14 cellular contexts compared by ENCODE assay signal in genomic region chr1:51215169-51215568, GRCh38. TPM values are rescaled to one million over a fixed set of nuclear protein-coding genes. Genes with fewer than 3 reads are reported as not detected.
A peak's percentile ranks its signal among the peaks of the same experiment; 100 is the strongest.
DNase-seq lines count a peak whose midpoint lies in the region; ATAC-seq, FAIRE-seq and TF ChIP-seq lines count a peak whose summit lies in the region.
"Had no signal": no experiment of that assay in that cellular context is flagged by ENCODE, and none has a peak within 500 bp of the region (broad histone marks: within the 10 kb centered on the region; RNA-seq: fewer than 3 reads in every experiment).

No MANE protein-coding gene starts in this region.

- FAIRE-seq in RCC 7860 (lab: Jason Lieb, UNC): no peak

- H3K4me3 ChIP-seq in RWPE2 (ENCODE audit: severe bottlenecking) (no peak overlapping the region), endodermal cell (ENCODE audit: low read length) (no peak overlapping the region)
- H3K4me3 ChIP-seq: adrenal gland had no signal

- H3K36me3 ChIP-seq in RWPE2 (ENCODE audit: low read depth) (no peaks in the 10 kb centered on the region), endodermal cell (ENCODE audit: control insufficient read depth, insufficient read depth, low read length) (no peaks in the 10 kb centered on the region)
- H3K36me3 ChIP-seq: adrenal gland had no signal

- no peak for ATAC-seq in stimulated activated naive CD8-positive, alpha-beta T cell treated with anti-CD3 and anti-CD28 coated beads, Interleukin-15, amount 100 ng/mL, for 72 hours
- ATAC-seq in RWPE2 (ENCODE audit: low read depth) (peak; percentile 66), esophagus mucosa (peak; percentile 89), GM19397 (IDR thresholded peaks at IDR 0.05; ENCODE audit: unreplicated experiment) (no peak)

- no peaks in the 10 kb centered on the region for H3K9me3 Mint-ChIP-seq in stimulated activated naive CD8-positive, alpha-beta T cell treated with anti-CD3 and anti-CD28 coated beads, Interleukin-15, Interleukin-2, amounts not matched to agents 100 ng/mL and 50 ng/mL, for 24 hours
- no peaks in the 10 kb centered on the region for H3K9me3 Mint-ChIP-seq in stimulated activated naive CD8-positive, alpha-beta T cell treated with anti-CD3 and anti-CD28 coated beads, Interleukin-15, amount 100 ng/mL, for 72 hours
- H3K9me3 Mint-ChIP-seq in endodermal cell: no peaks in the 10 kb centered on the region

- H3K36me3 Mint-ChIP-seq in stimulated activated naive CD8-positive, alpha-beta T cell treated with anti-CD3 and anti-CD28 coated beads, Interleukin-15, Interleukin-2, amounts not matched to agents 100 ng/mL and 50 ng/mL, for 24 hours (ENCODE audit: low read depth): no peaks in the 10 kb centered on the region
- no peaks in the 10 kb centered on the region for H3K36me3 Mint-ChIP-seq in endodermal cell (ENCODE audit: low read depth)

- no peak overlapping the region for H3K9ac ChIP-seq in endodermal cell (ENCODE audit: extremely low read depth, low read length, poor library complexity, severe bottlenecking)

- no peak overlapping the region for H3K4me3 Mint-ChIP-seq in stimulated activated naive CD8-positive, alpha-beta T cell treated with anti-CD3 and anti-CD28 coated beads, Interleukin-15, Interleukin-2, amounts not matched to agents 100 ng/mL and 50 ng/mL, for 24 hours
- no peak overlapping the region for H3K4me3 Mint-ChIP-seq in stimulated activated naive CD8-positive, alpha-beta T cell treated with anti-CD3 and anti-CD28 coated beads, Interleukin-15, amount 100 ng/mL, for 72 hours
- no peak overlapping the region for H3K4me3 Mint-ChIP-seq in endodermal cell
- H3K4me3 Mint-ChIP-seq: B cell had no signal

- TF ChIP-seq CTCF in RWPE2 (IDR thresholded peaks at IDR 0.05; ENCODE audit: poor library complexity, severe bottlenecking): no peak
- no peak for TF ChIP-seq CTCF in endodermal cell (conservative IDR thresholded peaks at IDR 0.05)

- peaks cover 14% of the 10 kb centered on the region for H3K4me1 Mint-ChIP-seq in stimulated activated naive CD8-positive, alpha-beta T cell treated with anti-CD3 and anti-CD28 coated beads, Interleukin-15, Interleukin-2, amounts not matched to agents 100 ng/mL and 50 ng/mL, for 24 hours (ENCODE audit: low read depth)
- H3K4me1 Mint-ChIP-seq in stimulated activated naive CD8-positive, alpha-beta T cell treated with anti-CD3 and anti-CD28 coated beads, Interleukin-15, amount 100 ng/mL, for 72 hours: peaks cover 21% of the 10 kb centered on the region
- H3K4me1 Mint-ChIP-seq in endodermal cell: no peaks in the 10 kb centered on the region

- H3K27me3 Mint-ChIP-seq in stimulated activated naive CD8-positive, alpha-beta T cell treated with anti-CD3 and anti-CD28 coated beads, Interleukin-15, Interleukin-2, amounts not matched to agents 100 ng/mL and 50 ng/mL, for 24 hours: no peaks in the 10 kb centered on the region
- H3K27me3 Mint-ChIP-seq in stimulated activated naive CD8-positive, alpha-beta T cell treated with anti-CD3 and anti-CD28 coated beads, Interleukin-15, amount 100 ng/mL, for 72 hours: no peaks in the 10 kb centered on the region
- H3K27me3 Mint-ChIP-seq in endodermal cell (ENCODE audit: insufficient read depth): no peaks in the 10 kb centered on the region
- H3K27me3 Mint-ChIP-seq: B cell, progenitor cell of endocrine pancreas had no signal

- H3K4me1 ChIP-seq in RWPE2 (ENCODE audit: insufficient read depth, poor library complexity, severe bottlenecking) (no peaks in the 10 kb centered on the region), endodermal cell (ENCODE audit: control insufficient read depth, insufficient read depth, low read length) (no peaks in the 10 kb centered on the region)

- H3K27me3 ChIP-seq in RWPE2 (ENCODE audit: insufficient read depth, poor library complexity, severe bottlenecking) (no peaks in the 10 kb centered on the region), endodermal cell (ENCODE audit: control insufficient read depth, insufficient read depth, low read length, poor library complexity, severe bottlenecking) (no peaks in the 10 kb centered on the region)
- H3K27me3 ChIP-seq: adrenal gland had no signal

- H3K27ac Mint-ChIP-seq in stimulated activated naive CD8-positive, alpha-beta T cell treated with anti-CD3 and anti-CD28 coated beads, Interleukin-15, Interleukin-2, amounts not matched to agents 100 ng/mL and 50 ng/mL, for 24 hours: peak overlapping the region; percentile 56
- H3K27ac Mint-ChIP-seq in stimulated activated naive CD8-positive, alpha-beta T cell treated with anti-CD3 and anti-CD28 coated beads, Interleukin-15, amount 100 ng/mL, for 72 hours: no peak overlapping the region
- no peak overlapping the region for H3K27ac Mint-ChIP-seq in endodermal cell
- H3K27ac Mint-ChIP-seq: B cell, progenitor cell of endocrine pancreas had no signal

- WGBS in endodermal cell (ENCODE audit: insufficient coverage in 1 of 2, insufficient read length in 1 of 2), 2 experiments: 86% methylated on average over 1 of the region's 1 CpG

- H3K27ac ChIP-seq in RWPE2 (ENCODE audit: poor library complexity, severe bottlenecking): no peak overlapping the region
- H3K27ac ChIP-seq in endodermal cell (ENCODE audit: low read depth, low read length): no peak overlapping the region
- H3K27ac ChIP-seq: adrenal gland had no signal

- no peaks in the 10 kb centered on the region for H3K9me3 ChIP-seq in RWPE2 (ENCODE audit: severe bottlenecking)
- H3K9me3 ChIP-seq in endodermal cell (ENCODE audit: control insufficient read depth, low read length): no peaks in the 10 kb centered on the region
- H3K9me3 ChIP-seq: adrenal gland had no signal

- no peak for DNase-seq in stimulated activated naive CD8-positive, alpha-beta T cell treated with anti-CD3 and anti-CD28 coated beads, Interleukin-15, amount 100 ng/mL, for 72 hours
- no peak for DNase-seq in RWPE2 (ENCODE audit: low spot score)
- DNase-seq in RCC 7860 (ENCODE audit: low spot score): no peak
- no peak for DNase-seq in OCI-M1 (lab: John Stamatoyannopoulos, UW)
- DNase-seq in endodermal cell: no peak
- DNase-seq: NCI-H1048, SIG-M5, substantia nigra had no signal

RNA-seq across cellular contexts. Expression of gene RNF11, which starts 20.9 kb away (rescaled TPM):
- 78.8 TPM for total RNA-seq in esophagus mucosa
- total RNA-seq in endodermal cell: 100 to 1,000 TPM in 1 of 2 donors, 10 to 100 TPM in 1; 84.1 to 103 TPM
- polyA plus RNA-seq in endodermal cell (2013, experiment 1 of 2): 68.5 TPM
- 68.6 TPM for polyA plus RNA-seq in endodermal cell (2013, experiment 2 of 2)

Comparison
In these comparisons a context has a peak if more than half of its experiments do, and no peak if none do; other contexts are left out.
1. ATAC-seq: peak in RWPE2 (single experiment) and esophagus mucosa (single experiment); none in stimulated activated naive CD8-positive, alpha-beta T cell treated with anti-CD3 and anti-CD28 coated beads, Interleukin-15, amount 100 ng/mL, for 72 hours (single experiment) and GM19397 (single experiment).